Comparison of ENCODE assay signal across 16 cellular contexts in genomic region chr1:214702561-214702960, GRCh38.
"Had no signal": no experiment of that assay in that cellular context is flagged by ENCODE, and none has a peak within 500 bp of the region (broad histone marks: within the 10 kb centered on the region; RNA-seq: fewer than 3 reads in every experiment).

No MANE protein-coding gene starts in this region.

- FAIRE-seq: endometrium had no signal

- DNase-seq: effector memory CD4-positive, alpha-beta T cell; foreskin fibroblast; left colon; mucosa of descending colon; naive thymus-derived CD8-positive, alpha-beta T cell; posterior cingulate gyrus; stimulated activated CD4-positive, alpha-beta T cell treated with anti-CD3 and anti-CD28 coated beads, Interleukin-2, amount 100 ng/mL, for 24 hours; stimulated activated CD4-positive, alpha-beta T cell treated with anti-CD3 and anti-CD28 coated beads, Interleukin-4, amount 100 ng/mL, for 4 hours; stimulated activated naive B cell treated with anti-CD40 and anti-IgM and Interleukin-4, amounts not matched to agents 10 μg/mL and 1 μg/mL and 100 μg/mL, for 72 hours; stomach; trophoblast cell had no signal

- ATAC-seq: esophagus mucosa; left colon; mucosa of descending colon; naive thymus-derived CD8-positive, alpha-beta T cell; sciatic nerve; stimulated activated naive B cell treated with anti-CD40 and anti-IgM and Interleukin-4, amounts not matched to agents 10 μg/mL and 1 μg/mL and 100 μg/mL, for 72 hours had no signal

- H3K36me3 ChIP-seq: neutrophil, stomach had no signal

- H3K27ac ChIP-seq: neutrophil, skin epidermis, stomach had no signal

- H3K4me3 ChIP-seq: mucosa of descending colon, skin epidermis, stomach had no signal

- H3K27me3 ChIP-seq: neutrophil, stomach had no signal

- H3K9me3 ChIP-seq: mucosa of descending colon, neutrophil had no signal

- H3K4me1 ChIP-seq: stomach had no signal
